In the genomic region with DNA sequence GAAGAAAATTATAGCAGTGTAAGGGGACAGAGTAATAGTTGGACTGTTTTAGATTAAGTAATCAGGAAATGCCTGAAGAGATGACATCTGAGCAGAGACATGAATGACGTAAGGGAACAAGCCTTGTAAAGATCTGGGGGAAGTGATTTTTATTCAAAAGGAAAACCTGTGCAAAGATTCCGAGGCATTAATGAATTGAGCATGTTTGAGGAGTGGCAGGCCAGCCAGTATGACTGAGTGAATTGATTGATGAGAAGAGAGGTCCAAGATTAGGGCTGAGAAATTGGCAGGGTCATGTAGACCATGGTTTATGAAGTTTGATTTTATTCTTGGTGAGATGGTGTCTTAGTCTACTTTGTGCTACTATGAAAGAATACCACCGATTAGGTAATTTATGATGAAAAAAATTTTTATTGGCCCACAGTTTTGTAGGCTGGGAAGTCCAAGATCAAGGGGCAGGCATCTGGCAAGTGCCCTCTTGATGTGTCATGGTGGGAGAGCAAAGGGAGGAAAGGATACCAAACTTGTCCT, we compare ENCODE assay signal across 1 cellular context.
TF ChIP-seq lines count a peak whose summit lies in the region.

No MANE protein-coding gene starts in this region.

TF ChIP-seq in GM23338, 12 proteins besides CTCF, POLR2A, EP300 and RAD21 (continued from another document):
- TF ChIP-seq, protein P1, sequence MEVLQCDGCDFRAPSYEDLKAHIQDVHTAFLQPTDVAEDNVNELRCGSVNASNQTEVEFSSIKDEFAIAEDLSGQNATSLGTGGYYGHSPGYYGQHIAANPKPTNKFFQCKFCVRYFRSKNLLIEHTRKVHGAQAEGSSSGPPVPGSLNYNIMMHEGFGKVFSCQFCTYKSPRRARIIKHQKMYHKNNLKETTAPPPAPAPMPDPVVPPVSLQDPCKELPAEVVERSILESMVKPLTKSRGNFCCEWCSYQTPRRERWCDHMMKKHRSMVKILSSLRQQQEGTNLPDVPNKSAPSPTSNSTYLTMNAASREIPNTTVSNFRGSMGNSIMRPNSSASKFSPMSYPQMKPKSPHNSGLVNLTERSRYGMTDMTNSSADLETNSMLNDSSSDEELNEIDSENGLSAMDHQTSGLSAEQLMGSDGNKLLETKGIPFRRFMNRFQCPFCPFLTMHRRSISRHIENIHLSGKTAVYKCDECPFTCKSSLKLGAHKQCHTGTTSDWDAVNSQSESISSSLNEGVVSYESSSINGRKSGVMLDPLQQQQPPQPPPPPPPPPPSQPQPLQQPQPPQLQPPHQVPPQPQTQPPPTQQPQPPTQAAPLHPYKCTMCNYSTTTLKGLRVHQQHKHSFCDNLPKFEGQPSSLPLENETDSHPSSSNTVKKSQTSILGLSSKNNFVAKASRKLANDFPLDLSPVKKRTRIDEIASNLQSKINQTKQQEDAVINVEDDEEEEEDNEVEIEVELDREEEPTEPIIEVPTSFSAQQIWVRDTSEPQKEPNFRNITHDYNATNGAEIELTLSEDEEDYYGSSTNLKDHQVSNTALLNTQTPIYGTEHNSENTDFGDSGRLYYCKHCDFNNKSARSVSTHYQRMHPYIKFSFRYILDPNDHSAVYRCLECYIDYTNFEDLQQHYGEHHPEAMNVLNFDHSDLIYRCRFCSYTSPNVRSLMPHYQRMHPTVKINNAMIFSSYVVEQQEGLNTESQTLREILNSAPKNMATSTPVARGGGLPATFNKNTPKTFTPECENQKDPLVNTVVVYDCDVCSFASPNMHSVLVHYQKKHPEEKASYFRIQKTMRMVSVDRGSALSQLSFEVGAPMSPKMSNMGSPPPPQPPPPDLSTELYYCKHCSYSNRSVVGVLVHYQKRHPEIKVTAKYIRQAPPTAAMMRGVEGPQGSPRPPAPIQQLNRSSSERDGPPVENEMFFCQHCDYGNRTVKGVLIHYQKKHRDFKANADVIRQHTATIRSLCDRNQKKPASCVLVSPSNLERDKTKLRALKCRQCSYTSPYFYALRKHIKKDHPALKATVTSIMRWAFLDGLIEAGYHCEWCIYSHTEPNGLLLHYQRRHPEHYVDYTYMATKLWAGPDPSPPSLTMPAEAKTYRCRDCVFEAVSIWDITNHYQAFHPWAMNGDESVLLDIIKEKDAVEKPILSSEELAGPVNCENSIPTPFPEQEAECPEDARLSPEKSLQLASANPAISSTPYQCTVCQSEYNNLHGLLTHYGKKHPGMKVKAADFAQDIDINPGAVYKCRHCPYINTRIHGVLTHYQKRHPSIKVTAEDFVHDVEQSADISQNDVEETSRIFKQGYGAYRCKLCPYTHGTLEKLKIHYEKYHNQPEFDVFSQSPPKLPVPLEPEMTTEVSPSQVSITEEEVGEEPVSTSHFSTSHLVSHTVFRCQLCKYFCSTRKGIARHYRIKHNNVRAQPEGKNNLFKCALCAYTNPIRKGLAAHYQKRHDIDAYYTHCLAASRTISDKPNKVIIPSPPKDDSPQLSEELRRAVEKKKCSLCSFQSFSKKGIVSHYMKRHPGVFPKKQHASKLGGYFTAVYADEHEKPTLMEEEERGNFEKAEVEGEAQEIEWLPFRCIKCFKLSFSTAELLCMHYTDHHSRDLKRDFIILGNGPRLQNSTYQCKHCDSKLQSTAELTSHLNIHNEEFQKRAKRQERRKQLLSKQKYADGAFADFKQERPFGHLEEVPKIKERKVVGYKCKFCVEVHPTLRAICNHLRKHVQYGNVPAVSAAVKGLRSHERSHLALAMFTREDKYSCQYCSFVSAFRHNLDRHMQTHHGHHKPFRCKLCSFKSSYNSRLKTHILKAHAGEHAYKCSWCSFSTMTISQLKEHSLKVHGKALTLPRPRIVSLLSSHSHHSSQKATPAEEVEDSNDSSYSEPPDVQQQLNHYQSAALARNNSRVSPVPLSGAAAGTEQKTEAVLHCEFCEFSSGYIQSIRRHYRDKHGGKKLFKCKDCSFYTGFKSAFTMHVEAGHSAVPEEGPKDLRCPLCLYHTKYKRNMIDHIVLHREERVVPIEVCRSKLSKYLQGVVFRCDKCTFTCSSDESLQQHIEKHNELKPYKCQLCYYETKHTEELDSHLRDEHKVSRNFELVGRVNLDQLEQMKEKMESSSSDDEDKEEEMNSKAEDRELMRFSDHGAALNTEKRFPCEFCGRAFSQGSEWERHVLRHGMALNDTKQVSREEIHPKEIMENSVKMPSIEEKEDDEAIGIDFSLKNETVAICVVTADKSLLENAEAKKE (CRISPR knock-in tag; IDR thresholded peaks at IDR 0.05), result no peak
- TF ChIP-seq POLR2AphosphoS5 (IDR thresholded peaks at IDR 0.05; ENCODE audit: low read depth) (no peak), ETS1 (IDR thresholded peaks at IDR 0.05) (no peak), STAT1 (IDR thresholded peaks at IDR 0.05; ENCODE audit: unreplicated experiment) (no peak), REST (IDR thresholded peaks at IDR 0.05; ENCODE audit: unreplicated experiment) (no peak), ZNF331 (CRISPR knock-in tag; IDR thresholded peaks at IDR 0.05; ENCODE audit: low read depth) (no peak), ZNF114 (CRISPR knock-in tag; IDR thresholded peaks at IDR 0.05) (no peak), NANOG (IDR thresholded peaks at IDR 0.05; ENCODE audit: borderline replicate concordance) (no peak), JUNB (IDR thresholded peaks at IDR 0.05; ENCODE audit: unreplicated experiment) (no peak)
TF ChIP-seq in GM23338: peak in this region for 0.
